Comparison of ENCODE assay signal across 25 cellular contexts in genomic region chr10:129446182-129446581, GRCh38.
"Had no signal": no experiment of that assay in that cellular context is flagged by ENCODE, and none has a peak within 500 bp of the region (broad histone marks: within the 10 kb centered on the region; RNA-seq: fewer than 3 reads in every experiment).

No MANE protein-coding gene starts in this region.

- H3K9me3 ChIP-seq: breast epithelium, esophagus squamous epithelium, lower lobe of right lung, ovary, prostate gland, testis, transverse colon had no signal

- ATAC-seq: activated naive CD4-positive, alpha-beta T cell treated with anti-CD3 and anti-CD28 coated beads, Interleukin-2, amount 50 U/mL, for 72 hours; activated T-cell treated with anti-CD3 and anti-CD28 coated beads, Interleukin-2, amount 50 U/mL, for 72 hours; left lobe of liver; lower lobe of right lung; sciatic nerve; stimulated activated naive CD8-positive, alpha-beta T cell treated with anti-CD3 and anti-CD28 coated beads, Interleukin-15, Interleukin-2, amounts not matched to agents 100 U/mL and 50 U/mL, for 24 hours had no signal

- DNase-seq: activated CD4-positive, alpha-beta T cell treated with anti-CD3 and anti-CD28 coated beads for 4 hours; activated CD4-positive, alpha-beta T cell treated with anti-CD3 and anti-CD28 coated beads, Interleukin-2, amount 50 U/mL, for 4 hours; activated naive CD4-positive, alpha-beta T cell; activated T-cell treated with anti-CD3 and anti-CD28 coated beads for 4 hours; activated T-cell treated with anti-CD3 and anti-CD28 coated beads, Interleukin-2, amount 50 U/mL, for 72 hours; central memory CD4-positive, alpha-beta T cell; dermis blood vessel endothelial cell; effector CD4-positive, alpha-beta T cell; esophagus squamous epithelium; immature natural killer cell; lower lobe of right lung; ovary; retina; stimulated activated CD4-positive, alpha-beta T cell treated with anti-CD3 and anti-CD28 coated beads, Interleukin-12 subunit alpha, Interleukin-12 subunit beta, amount 100 ng/mL, for 4 hours; stimulated activated CD4-positive, alpha-beta T cell treated with anti-CD3 and anti-CD28 coated beads, Interleukin-4, amount 100 ng/mL, for 1 hour; stimulated activated naive CD8-positive, alpha-beta T cell treated with anti-CD3 and anti-CD28 coated beads, Interleukin-15, Interleukin-2, amounts not matched to agents 100 U/mL and 50 U/mL, for 24 hours; testis; transverse colon had no signal

- H3K27ac ChIP-seq: breast epithelium, epithelial cell of prostate, esophagus squamous epithelium, lower lobe of right lung, ovary, prostate gland, skin epidermis, testis, transverse colon had no signal

- H3K27me3 ChIP-seq: breast epithelium, esophagus squamous epithelium, ovary, testis, transverse colon had no signal

- H3K27ac Mint-ChIP-seq: activated naive CD4-positive, alpha-beta T cell treated with anti-CD3 and anti-CD28 coated beads, Interleukin-2, amount 50 U/mL, for 72 hours; activated T-cell treated with anti-CD3 and anti-CD28 coated beads, Interleukin-2, amount 50 U/mL, for 72 hours; immature natural killer cell had no signal

- H3K9me3 Mint-ChIP-seq: activated T-cell treated with anti-CD3 and anti-CD28 coated beads, Interleukin-2, amount 50 U/mL, for 72 hours had no signal

- H3K4me3 Mint-ChIP-seq: activated T-cell treated with anti-CD3 and anti-CD28 coated beads, Interleukin-2, amount 50 U/mL, for 72 hours; immature natural killer cell had no signal

- H3K36me3 ChIP-seq: breast epithelium, esophagus squamous epithelium, lower lobe of right lung, ovary, prostate gland, transverse colon had no signal

- H3K4me1 Mint-ChIP-seq: immature natural killer cell had no signal

- H3K4me3 ChIP-seq: breast epithelium, esophagus squamous epithelium, lower lobe of right lung, ovary, prostate gland, skin epidermis, testis, transverse colon had no signal

- H3K4me1 ChIP-seq: breast epithelium, esophagus squamous epithelium, lower lobe of right lung, prostate gland, testis, transverse colon had no signal

- H3K36me3 Mint-ChIP-seq: activated naive CD4-positive, alpha-beta T cell treated with anti-CD3 and anti-CD28 coated beads, Interleukin-2, amount 50 U/mL, for 72 hours; immature natural killer cell had no signal
